ENCODE assay signal across 36 cellular contexts in the genomic region with DNA sequence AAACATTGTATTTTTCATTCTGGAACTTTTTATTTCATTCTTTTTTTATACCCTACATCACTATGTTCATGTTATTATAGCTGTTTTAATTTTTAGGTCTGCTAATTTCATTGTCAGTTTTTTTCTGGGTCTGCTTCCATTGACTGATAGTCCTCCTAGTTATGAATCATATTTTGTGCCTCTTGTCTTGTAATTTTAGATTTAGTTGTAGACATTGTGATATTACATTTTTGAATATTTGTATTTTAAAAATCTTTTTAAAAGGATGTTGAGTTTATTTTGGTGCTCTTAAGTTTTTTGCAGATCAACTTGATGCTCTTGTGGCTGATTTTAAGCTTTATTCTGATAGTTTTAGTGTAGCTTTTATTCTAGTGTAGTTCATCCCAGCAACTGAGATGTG.
"Had no signal": no experiment of that assay in that cellular context is flagged by ENCODE, and none has a peak within 500 bp of the region (broad histone marks: within the 10 kb centered on the region; RNA-seq: fewer than 3 reads in every experiment).

No MANE protein-coding gene starts in this region.

- DNase-seq: Karpas-422, Kasumi-1, MG63, MM.1S, MV-4-11, NCI-H1048, NCI-H1092, NCI-H1092 treated with DMSO at 0.1 percent for 48 hours, NCI-H1105, NCI-H1105 treated with DMSO at 0.1 percent for 48 hours, NCI-H1417, NCI-H1417 treated with DMSO at 0.1 percent for 48 hours, NCI-H1436, NCI-H1436 treated with DMSO at 0.1 percent for 48 hours, NCI-H146, NCI-H1694, NCI-H1694 treated with DMSO at 0.1 percent for 48 hours, NCI-H187, NCI-H187 treated with DMSO at 0.1 percent for 48 hours, NCI-H1930, NCI-H2029, NCI-H2029 treated with DMSO at 0.1 percent for 48 hours, NCI-H2081, NCI-H2081 treated with DMSO at 0.1 percent for 48 hours, NCI-H2107, NCI-H2171, NCI-H2171 treated with DMSO at 0.1 percent for 48 hours, NCI-H2227 treated with DMSO at 0.1 percent for 48 hours, NCI-H226, NCI-H345, NCI-H446, NCI-H446 treated with DMSO at 0.1 percent for 48 hours, NCI-H510A, NCI-H510A treated with DMSO at 0.1 percent for 48 hours, NCI-H524, NCI-H524 treated with DMSO at 0.1 percent for 48 hours had no signal

- H3K9me3 ChIP-seq: MG63 had no signal

- H3K4me3 ChIP-seq: MG63 had no signal

- H3K36me3 ChIP-seq: MG63 had no signal
